In the genomic region with DNA sequence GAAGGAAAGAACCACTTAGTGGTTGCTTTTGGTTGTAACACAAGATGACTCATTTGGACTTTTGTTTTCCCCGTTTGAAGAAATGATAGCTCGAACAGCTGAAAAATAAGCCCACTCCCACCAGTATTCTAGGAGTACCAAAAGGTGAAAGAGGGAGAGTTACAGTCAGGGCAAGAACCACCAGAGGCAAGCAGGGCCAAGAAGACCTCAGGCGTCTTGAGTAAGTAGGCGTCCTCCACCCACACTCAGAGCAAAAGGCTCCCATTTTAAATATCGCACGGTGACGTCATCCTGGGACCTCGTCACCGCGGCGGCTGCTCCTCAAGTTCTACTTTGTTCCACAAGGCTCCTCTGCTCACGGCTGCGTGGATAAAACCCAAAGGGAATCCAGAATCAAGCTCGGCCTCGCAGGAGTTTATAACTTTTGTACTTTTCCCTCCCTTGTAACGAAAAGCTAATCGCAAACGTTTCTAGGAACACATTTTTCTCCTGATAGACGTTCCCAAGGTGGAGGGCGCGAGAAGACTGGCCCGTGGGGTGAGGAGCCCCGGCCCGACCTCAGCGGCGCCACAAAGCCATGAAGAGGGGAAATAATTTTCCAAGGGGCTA, we compare ENCODE assay signal across 1 cellular context.
TF ChIP-seq lines count a peak whose summit lies in the region.

No MANE protein-coding gene starts in this region.

TF ChIP-seq in K562, 482 proteins besides CTCF, POLR2A, EP300 and RAD21 (continued from another document and continues in another):
- TF ChIP-seq, protein P1, sequence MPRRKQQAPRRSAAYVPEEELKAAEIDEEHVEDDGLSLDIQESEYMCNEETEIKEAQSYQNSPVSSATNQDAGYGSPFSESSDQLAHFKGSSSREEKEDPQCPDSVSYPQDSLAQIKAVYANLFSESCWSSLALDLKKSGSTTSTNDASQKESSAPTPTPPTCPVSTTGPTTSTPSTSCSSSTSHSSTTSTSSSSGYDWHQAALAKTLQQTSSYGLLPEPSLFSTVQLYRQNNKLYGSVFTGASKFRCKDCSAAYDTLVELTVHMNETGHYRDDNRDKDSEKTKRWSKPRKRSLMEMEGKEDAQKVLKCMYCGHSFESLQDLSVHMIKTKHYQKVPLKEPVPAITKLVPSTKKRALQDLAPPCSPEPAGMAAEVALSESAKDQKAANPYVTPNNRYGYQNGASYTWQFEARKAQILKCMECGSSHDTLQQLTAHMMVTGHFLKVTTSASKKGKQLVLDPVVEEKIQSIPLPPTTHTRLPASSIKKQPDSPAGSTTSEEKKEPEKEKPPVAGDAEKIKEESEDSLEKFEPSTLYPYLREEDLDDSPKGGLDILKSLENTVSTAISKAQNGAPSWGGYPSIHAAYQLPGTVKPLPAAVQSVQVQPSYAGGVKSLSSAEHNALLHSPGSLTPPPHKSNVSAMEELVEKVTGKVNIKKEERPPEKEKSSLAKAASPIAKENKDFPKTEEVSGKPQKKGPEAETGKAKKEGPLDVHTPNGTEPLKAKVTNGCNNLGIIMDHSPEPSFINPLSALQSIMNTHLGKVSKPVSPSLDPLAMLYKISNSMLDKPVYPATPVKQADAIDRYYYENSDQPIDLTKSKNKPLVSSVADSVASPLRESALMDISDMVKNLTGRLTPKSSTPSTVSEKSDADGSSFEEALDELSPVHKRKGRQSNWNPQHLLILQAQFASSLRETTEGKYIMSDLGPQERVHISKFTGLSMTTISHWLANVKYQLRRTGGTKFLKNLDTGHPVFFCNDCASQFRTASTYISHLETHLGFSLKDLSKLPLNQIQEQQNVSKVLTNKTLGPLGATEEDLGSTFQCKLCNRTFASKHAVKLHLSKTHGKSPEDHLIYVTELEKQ (CRISPR knock-in tag; IDR thresholded peaks at IDR 0.05) = no peak
- TF ChIP-seq KDM2B (CRISPR knock-in tag; IDR thresholded peaks at IDR 0.05) (no peak), STAG1 (CRISPR knock-in tag; IDR thresholded peaks at IDR 0.05; ENCODE audit: borderline replicate concordance) (no peak), CSDE1 (IDR thresholded peaks at IDR 0.05) (no peak), ZNF699 (CRISPR knock-in tag; IDR thresholded peaks at IDR 0.05; ENCODE audit: insufficient replicate concordance) (no peak), PHB (CRISPR knock-in tag; IDR thresholded peaks at IDR 0.05) (no peak), MYBL2 (IDR thresholded peaks at IDR 0.05; ENCODE audit: low read depth) (peak; percentile 45; the same call in 1 of the 2 replicates), MYBL2 (CRISPR knock-in tag; IDR thresholded peaks at IDR 0.05; ENCODE audit: borderline replicate concordance) (no peak), THRAP3 (IDR thresholded peaks at IDR 0.05; ENCODE audit: borderline replicate concordance) (no peak), FOSL1 (tag; conservative IDR thresholded peaks at IDR 0.05) (peak; percentile 86), E2F3 (CRISPR knock-in tag; IDR thresholded peaks at IDR 0.05) (0 out of 2 replicates have a peak, but pooled peaks have one; percentile 14), TGIF2 (CRISPR knock-in tag; IDR thresholded peaks at IDR 0.05) (no peak), ZC3H4 (CRISPR knock-in tag; IDR thresholded peaks at IDR 0.05; ENCODE audit: borderline replicate concordance) (no peak; the same call in 1 of the 2 replicates), FOXJ2 (tag; IDR thresholded peaks at IDR 0.05) (no peak), SMARCE1 (IDR thresholded peaks at IDR 0.05) (no peak), ELF1 (tag; IDR thresholded peaks at IDR 0.05) (no peak), ETV6 (IDR thresholded peaks at IDR 0.05; ENCODE audit: borderline replicate concordance in 1 of 2, low read depth in 2 of 2, low read length in 1 of 2) (no peak), ETV6 (CRISPR knock-in tag; IDR thresholded peaks at IDR 0.05; ENCODE audit: borderline replicate concordance) (no peak), GABPA (tag; conservative IDR thresholded peaks at IDR 0.05; ENCODE audit: low read depth) (no peak), CBX5 (IDR thresholded peaks at IDR 0.05; ENCODE audit: borderline replicate concordance, low read depth) (no peak), HMG20B (CRISPR knock-in tag; IDR thresholded peaks at IDR 0.05) (no peak), RBM34 (IDR thresholded peaks at IDR 0.05; ENCODE audit: borderline replicate concordance, insufficient read depth, low read length) (no peak), SNIP1 (IDR thresholded peaks at IDR 0.05; ENCODE audit: low read depth) (no peak), BRD9 (IDR thresholded peaks at IDR 0.05; ENCODE audit: low read depth, partially characterized antibody) (peak; percentile 67)
- TF ChIP-seq, protein P2, sequence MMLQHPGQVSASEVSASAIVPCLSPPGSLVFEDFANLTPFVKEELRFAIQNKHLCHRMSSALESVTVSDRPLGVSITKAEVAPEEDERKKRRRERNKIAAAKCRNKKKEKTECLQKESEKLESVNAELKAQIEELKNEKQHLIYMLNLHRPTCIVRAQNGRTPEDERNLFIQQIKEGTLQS (IDR thresholded peaks at IDR 0.05) = peak; percentile 100
- TF ChIP-seq, protein P2 (CRISPR knock-in tag; conservative IDR thresholded peaks at IDR 0.05) = peak; percentile 38; the same call in 1 of the 2 replicates
- TF ChIP-seq, protein P3, sequence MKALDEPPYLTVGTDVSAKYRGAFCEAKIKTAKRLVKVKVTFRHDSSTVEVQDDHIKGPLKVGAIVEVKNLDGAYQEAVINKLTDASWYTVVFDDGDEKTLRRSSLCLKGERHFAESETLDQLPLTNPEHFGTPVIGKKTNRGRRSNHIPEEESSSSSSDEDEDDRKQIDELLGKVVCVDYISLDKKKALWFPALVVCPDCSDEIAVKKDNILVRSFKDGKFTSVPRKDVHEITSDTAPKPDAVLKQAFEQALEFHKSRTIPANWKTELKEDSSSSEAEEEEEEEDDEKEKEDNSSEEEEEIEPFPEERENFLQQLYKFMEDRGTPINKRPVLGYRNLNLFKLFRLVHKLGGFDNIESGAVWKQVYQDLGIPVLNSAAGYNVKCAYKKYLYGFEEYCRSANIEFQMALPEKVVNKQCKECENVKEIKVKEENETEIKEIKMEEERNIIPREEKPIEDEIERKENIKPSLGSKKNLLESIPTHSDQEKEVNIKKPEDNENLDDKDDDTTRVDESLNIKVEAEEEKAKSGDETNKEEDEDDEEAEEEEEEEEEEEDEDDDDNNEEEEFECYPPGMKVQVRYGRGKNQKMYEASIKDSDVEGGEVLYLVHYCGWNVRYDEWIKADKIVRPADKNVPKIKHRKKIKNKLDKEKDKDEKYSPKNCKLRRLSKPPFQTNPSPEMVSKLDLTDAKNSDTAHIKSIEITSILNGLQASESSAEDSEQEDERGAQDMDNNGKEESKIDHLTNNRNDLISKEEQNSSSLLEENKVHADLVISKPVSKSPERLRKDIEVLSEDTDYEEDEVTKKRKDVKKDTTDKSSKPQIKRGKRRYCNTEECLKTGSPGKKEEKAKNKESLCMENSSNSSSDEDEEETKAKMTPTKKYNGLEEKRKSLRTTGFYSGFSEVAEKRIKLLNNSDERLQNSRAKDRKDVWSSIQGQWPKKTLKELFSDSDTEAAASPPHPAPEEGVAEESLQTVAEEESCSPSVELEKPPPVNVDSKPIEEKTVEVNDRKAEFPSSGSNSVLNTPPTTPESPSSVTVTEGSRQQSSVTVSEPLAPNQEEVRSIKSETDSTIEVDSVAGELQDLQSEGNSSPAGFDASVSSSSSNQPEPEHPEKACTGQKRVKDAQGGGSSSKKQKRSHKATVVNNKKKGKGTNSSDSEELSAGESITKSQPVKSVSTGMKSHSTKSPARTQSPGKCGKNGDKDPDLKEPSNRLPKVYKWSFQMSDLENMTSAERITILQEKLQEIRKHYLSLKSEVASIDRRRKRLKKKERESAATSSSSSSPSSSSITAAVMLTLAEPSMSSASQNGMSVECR (CRISPR knock-in tag; IDR thresholded peaks at IDR 0.05) = no peak
- TF ChIP-seq, protein P4, sequence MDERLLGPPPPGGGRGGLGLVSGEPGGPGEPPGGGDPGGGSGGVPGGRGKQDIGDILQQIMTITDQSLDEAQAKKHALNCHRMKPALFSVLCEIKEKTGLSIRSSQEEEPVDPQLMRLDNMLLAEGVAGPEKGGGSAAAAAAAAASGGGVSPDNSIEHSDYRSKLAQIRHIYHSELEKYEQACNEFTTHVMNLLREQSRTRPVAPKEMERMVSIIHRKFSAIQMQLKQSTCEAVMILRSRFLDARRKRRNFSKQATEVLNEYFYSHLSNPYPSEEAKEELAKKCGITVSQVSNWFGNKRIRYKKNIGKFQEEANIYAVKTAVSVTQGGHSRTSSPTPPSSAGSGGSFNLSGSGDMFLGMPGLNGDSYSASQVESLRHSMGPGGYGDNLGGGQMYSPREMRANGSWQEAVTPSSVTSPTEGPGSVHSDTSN (CRISPR knock-in tag; IDR thresholded peaks at IDR 0.05; ENCODE audit: low read depth) = no peak
- TF ChIP-seq, protein P4 (tag; conservative IDR thresholded peaks at IDR 0.05; ENCODE audit: low read depth) = no peak
- TF ChIP-seq, protein P5, sequence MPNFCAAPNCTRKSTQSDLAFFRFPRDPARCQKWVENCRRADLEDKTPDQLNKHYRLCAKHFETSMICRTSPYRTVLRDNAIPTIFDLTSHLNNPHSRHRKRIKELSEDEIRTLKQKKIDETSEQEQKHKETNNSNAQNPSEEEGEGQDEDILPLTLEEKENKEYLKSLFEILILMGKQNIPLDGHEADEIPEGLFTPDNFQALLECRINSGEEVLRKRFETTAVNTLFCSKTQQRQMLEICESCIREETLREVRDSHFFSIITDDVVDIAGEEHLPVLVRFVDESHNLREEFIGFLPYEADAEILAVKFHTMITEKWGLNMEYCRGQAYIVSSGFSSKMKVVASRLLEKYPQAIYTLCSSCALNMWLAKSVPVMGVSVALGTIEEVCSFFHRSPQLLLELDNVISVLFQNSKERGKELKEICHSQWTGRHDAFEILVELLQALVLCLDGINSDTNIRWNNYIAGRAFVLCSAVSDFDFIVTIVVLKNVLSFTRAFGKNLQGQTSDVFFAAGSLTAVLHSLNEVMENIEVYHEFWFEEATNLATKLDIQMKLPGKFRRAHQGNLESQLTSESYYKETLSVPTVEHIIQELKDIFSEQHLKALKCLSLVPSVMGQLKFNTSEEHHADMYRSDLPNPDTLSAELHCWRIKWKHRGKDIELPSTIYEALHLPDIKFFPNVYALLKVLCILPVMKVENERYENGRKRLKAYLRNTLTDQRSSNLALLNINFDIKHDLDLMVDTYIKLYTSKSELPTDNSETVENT (CRISPR knock-in tag; IDR thresholded peaks at IDR 0.05) = no peak
- TF ChIP-seq, protein P6, sequence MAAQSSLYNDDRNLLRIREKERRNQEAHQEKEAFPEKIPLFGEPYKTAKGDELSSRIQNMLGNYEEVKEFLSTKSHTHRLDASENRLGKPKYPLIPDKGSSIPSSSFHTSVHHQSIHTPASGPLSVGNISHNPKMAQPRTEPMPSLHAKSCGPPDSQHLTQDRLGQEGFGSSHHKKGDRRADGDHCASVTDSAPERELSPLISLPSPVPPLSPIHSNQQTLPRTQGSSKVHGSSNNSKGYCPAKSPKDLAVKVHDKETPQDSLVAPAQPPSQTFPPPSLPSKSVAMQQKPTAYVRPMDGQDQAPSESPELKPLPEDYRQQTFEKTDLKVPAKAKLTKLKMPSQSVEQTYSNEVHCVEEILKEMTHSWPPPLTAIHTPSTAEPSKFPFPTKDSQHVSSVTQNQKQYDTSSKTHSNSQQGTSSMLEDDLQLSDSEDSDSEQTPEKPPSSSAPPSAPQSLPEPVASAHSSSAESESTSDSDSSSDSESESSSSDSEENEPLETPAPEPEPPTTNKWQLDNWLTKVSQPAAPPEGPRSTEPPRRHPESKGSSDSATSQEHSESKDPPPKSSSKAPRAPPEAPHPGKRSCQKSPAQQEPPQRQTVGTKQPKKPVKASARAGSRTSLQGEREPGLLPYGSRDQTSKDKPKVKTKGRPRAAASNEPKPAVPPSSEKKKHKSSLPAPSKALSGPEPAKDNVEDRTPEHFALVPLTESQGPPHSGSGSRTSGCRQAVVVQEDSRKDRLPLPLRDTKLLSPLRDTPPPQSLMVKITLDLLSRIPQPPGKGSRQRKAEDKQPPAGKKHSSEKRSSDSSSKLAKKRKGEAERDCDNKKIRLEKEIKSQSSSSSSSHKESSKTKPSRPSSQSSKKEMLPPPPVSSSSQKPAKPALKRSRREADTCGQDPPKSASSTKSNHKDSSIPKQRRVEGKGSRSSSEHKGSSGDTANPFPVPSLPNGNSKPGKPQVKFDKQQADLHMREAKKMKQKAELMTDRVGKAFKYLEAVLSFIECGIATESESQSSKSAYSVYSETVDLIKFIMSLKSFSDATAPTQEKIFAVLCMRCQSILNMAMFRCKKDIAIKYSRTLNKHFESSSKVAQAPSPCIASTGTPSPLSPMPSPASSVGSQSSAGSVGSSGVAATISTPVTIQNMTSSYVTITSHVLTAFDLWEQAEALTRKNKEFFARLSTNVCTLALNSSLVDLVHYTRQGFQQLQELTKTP (IDR thresholded peaks at IDR 0.05; ENCODE audit: low read depth in 1 of 2, partially characterized antibody in 2 of 2) = peak in 1 of 2 experiments; percentile 55
- TF ChIP-seq, protein P7, sequence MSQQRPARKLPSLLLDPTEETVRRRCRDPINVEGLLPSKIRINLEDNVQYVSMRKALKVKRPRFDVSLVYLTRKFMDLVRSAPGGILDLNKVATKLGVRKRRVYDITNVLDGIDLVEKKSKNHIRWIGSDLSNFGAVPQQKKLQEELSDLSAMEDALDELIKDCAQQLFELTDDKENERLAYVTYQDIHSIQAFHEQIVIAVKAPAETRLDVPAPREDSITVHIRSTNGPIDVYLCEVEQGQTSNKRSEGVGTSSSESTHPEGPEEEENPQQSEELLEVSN (IDR thresholded peaks at IDR 0.05; ENCODE audit: borderline replicate concordance in 1 of 2, extremely low read depth in 1 of 2, insufficient read depth in 1 of 2, insufficient read length in 1 of 2, low read depth in 1 of 2, low read length in 1 of 2, poor library complexity in 1 of 2, severe bottlenecking in 1 of 2) = no peak
- TF ChIP-seq, protein P8, sequence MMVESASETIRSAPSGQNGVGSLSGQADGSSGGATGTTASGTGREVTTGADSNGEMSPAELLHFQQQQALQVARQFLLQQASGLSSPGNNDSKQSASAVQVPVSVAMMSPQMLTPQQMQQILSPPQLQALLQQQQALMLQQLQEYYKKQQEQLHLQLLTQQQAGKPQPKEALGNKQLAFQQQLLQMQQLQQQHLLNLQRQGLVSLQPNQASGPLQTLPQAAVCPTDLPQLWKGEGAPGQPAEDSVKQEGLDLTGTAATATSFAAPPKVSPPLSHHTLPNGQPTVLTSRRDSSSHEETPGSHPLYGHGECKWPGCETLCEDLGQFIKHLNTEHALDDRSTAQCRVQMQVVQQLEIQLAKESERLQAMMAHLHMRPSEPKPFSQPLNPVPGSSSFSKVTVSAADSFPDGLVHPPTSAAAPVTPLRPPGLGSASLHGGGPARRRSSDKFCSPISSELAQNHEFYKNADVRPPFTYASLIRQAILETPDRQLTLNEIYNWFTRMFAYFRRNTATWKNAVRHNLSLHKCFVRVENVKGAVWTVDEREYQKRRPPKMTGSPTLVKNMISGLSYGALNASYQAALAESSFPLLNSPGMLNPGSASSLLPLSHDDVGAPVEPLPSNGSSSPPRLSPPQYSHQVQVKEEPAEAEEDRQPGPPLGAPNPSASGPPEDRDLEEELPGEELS (CRISPR knock-in tag; IDR thresholded peaks at IDR 0.05; ENCODE audit: borderline replicate concordance) = no peak
- TF ChIP-seq, protein P9, sequence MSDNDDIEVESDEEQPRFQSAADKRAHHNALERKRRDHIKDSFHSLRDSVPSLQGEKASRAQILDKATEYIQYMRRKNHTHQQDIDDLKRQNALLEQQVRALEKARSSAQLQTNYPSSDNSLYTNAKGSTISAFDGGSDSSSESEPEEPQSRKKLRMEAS (CRISPR knock-in tag; IDR thresholded peaks at IDR 0.05) = no peak; the same call in 1 of the 2 replicates
